In the genomic region with DNA sequence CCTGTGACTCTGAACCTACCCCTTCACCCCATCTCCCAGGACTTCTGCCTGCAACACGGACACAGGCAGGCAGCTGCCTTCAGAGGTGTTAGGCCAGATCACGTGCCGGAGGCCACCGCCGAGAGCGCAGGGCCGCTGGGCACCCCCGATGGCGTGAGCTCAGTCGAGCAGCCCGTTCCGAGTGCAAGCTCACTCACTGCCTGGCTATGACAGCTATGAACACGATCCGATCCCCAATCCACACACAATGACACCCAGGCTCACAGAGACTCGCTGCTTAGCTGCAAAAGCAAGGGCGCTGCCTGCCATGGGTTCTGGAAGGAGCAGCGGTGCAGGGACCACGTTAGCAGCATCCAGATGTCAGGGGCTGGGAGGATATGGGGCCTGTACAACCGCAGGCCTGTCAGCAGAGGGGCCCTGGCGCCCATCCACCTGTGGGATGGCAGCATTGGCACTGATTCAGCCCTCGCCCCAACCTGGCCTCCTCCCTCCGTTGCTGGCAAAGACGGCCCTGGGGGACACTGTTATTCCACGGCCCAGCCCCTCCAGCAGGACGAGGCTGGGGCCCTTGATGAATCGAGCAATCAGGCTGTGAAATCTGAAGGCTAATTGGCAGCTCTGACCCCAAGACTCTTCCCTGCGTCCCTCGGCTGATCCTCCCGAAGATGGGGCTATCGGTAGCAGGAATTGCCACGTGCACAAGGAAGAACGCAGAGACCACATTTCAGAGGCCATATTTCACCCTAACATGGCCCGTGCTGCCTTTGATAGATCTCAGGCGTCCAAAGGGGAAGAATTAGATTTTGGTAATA, we compare ENCODE assay signal across 26 cellular contexts.
DNase-seq lines count a peak whose midpoint lies in the region; ATAC-seq, FAIRE-seq and TF ChIP-seq lines count a peak whose summit lies in the region.
"Had no signal": no experiment of that assay in that cellular context is flagged by ENCODE, and none has a peak within 500 bp of the region (broad histone marks: within the 10 kb centered on the region; RNA-seq: fewer than 3 reads in every experiment).

No MANE protein-coding gene starts in this region.

- H3K36me3 ChIP-seq in right lobe of liver, result no peaks in the 10 kb centered on the region
- H3K36me3 ChIP-seq in HepG2 (replicated peaks in 1 of 2; ENCODE audit: control insufficient read depth in 1 of 2, insufficient read depth in 2 of 2, low read length in 2 of 2), result peaks cover 4 to 6% of the 10 kb centered on the region in 2 experiments; a peak in 2 of 5 replicates
- no peaks in the 10 kb centered on the region for H3K36me3 ChIP-seq in vagina
- H3K36me3 ChIP-seq in adrenal gland (replicated peaks in 1 of 2), result no peaks in the 10 kb centered on the region
- H3K36me3 ChIP-seq: breast epithelium had no signal

- intact Hi-C loops in right lobe of liver (cut with DNase I) (no loop called here), HepG2 (cut with micrococcal nuclease; ENCODE audit: unreplicated experiment) (no loop called here), left ventricle myocardium superior (cut with micrococcal nuclease) (no loop called here), vagina (cut with DNase I) (no loop called here), adrenal gland (cut with DNase I) (no loop called here)

- no peak overlapping the region for H3K27ac ChIP-seq in right lobe of liver
- H3K27ac ChIP-seq in HepG2 (ENCODE audit: extremely low read length, insufficient read depth, low read length), result no peak overlapping the region
- H3K27ac ChIP-seq in vagina, result peak overlapping the region; percentile 70
- no peak overlapping the region for H3K27ac ChIP-seq in adrenal gland
- H3K27ac ChIP-seq: thoracic aorta had no signal

- peaks cover 5% of the 10 kb centered on the region for H3K4me1 Mint-ChIP-seq in T-helper 17 cell

- no peaks in the 10 kb centered on the region for H3K79me2 ChIP-seq in HepG2 (ENCODE audit: insufficient read depth, low read length)

- no peak overlapping the region for H2AFZ ChIP-seq in HepG2 (ENCODE audit: low read length)

- no CpG with 5 or more reads among the region's 34 CpGs for whole genome bisulfite sequencing in right lobe of liver (ENCODE audit: insufficient coverage, low coverage, low lambda C conversion rate, missing lambda C conversion rate)
- WGBS in HepG2 (ENCODE audit: low lambda C conversion rate), result 96% methylated on average over 16 of the region's 34 CpGs
- WGBS in adrenal gland, 4 donors, result 89 to 91% (median 90%) methylated on average over 20 to 34 of the region's 34 CpGs

- POLR2A ChIA-PET in HepG2 (lab: Yijun Ruan, JAX), result no interaction called here

- FAIRE-seq in HepG2 (lab: Jason Lieb, UNC), result no peak
- FAIRE-seq: G401.6, GM18507, K562 had no signal

- TF ChIP-seq EP300 in HepG2 (IDR thresholded peaks at IDR 0.05; ENCODE audit: low read depth in 2 of 2, low read length in 2 of 2) (no peak), HepG2 (CRISPR knock-in tag; IDR thresholded peaks at IDR 0.05; ENCODE audit: borderline replicate concordance) (no peak)

- H3K9ac ChIP-seq in HepG2 (ENCODE audit: insufficient read depth, low read depth, low read length), result no peak overlapping the region

- H3K4me1 ChIP-seq in right lobe of liver, result peaks cover 0 to 11% (median 5%) of the 10 kb centered on the region in 4 donors
- H3K4me1 ChIP-seq in HepG2 (ENCODE audit: insufficient read depth, low read length), result no peaks in the 10 kb centered on the region
- peaks cover 8% of the 10 kb centered on the region for H3K4me1 ChIP-seq in vagina
- H3K4me1 ChIP-seq in adrenal gland (replicated peaks in 1 of 2), result no peaks in the 10 kb centered on the region
- H3K4me1 ChIP-seq: breast epithelium had no signal

- BruUV-seq in HepG2 (replicated peaks; lab: Mats Ljungman, UMichigan), result no TSS peak

- TF ChIP-seq POLR2A in right lobe of liver (IDR thresholded peaks at IDR 0.05) (no peak), HepG2 (IDR thresholded peaks at IDR 0.05; ENCODE audit: insufficient read depth in 1 of 2, low read depth in 2 of 2, low read length in 2 of 2) (no peak), vagina (IDR thresholded peaks at IDR 0.05) (no peak), adrenal gland (IDR thresholded peaks at IDR 0.05) (no peak)

- H3K4me3 ChIP-seq in right lobe of liver (no peak overlapping the region), HepG2 (replicated peaks in 1 of 3; ENCODE audit: insufficient read depth in 1 of 3, low read depth in 2 of 3, low read length in 3 of 3) (no peak overlapping the region), vagina (no peak overlapping the region), adrenal gland (no peak overlapping the region)
- H3K4me3 ChIP-seq: breast epithelium, K562, thoracic aorta had no signal

- no peak overlapping the region for H3K4me3 Mint-ChIP-seq in T-helper 17 cell
- H3K4me3 Mint-ChIP-seq: activated CD4-positive, alpha-beta T cell treated with anti-CD3 and anti-CD28 coated beads, Interleukin-2, amount 10 ng/mL, durations not matched to agents 7 days and 5 days; CD4-positive, alpha-beta memory T cell; nephron progenitor cell; stimulated activated memory B cell treated with anti-CD40 and anti-IgM and Interleukin-4, amounts not matched to agents 10 μg/mL and 1 μg/mL and 100 μg/mL, for 72 hours had no signal

- no peak overlapping the region for H3K4me2 ChIP-seq in HepG2 (ENCODE audit: low read depth, low read length)

- no peak for TF ChIP-seq RAD21 in HepG2 (CRISPR knock-in tag; IDR thresholded peaks at IDR 0.05)

- peak overlapping the region; percentile 45 for H3K27ac Mint-ChIP-seq in T-helper 17 cell
- H3K27ac Mint-ChIP-seq: activated CD4-positive, alpha-beta T cell treated with anti-CD3 and anti-CD28 coated beads, Interleukin-2, amount 10 ng/mL, durations not matched to agents 7 days and 5 days; stimulated activated memory B cell treated with anti-CD40 and anti-IgM and Interleukin-4, amounts not matched to agents 10 μg/mL and 1 μg/mL and 100 μg/mL, for 72 hours had no signal

- no peaks in the 10 kb centered on the region for H3K27me3 Mint-ChIP-seq in T-helper 17 cell
- H3K27me3 Mint-ChIP-seq: activated CD4-positive, alpha-beta T cell treated with anti-CD3 and anti-CD28 coated beads, Interleukin-2, amount 10 ng/mL, durations not matched to agents 7 days and 5 days; CD4-positive, alpha-beta memory T cell; stimulated activated memory B cell treated with anti-CD40 and anti-IgM and Interleukin-4, amounts not matched to agents 10 μg/mL and 1 μg/mL and 100 μg/mL, for 72 hours had no signal

- H3K27me3 ChIP-seq in right lobe of liver, result no peaks in the 10 kb centered on the region
- H3K27me3 ChIP-seq in HepG2 (ENCODE audit: control insufficient read depth in 1 of 2, insufficient read depth in 2 of 2, low read length in 2 of 2), result no peaks in the 10 kb centered on the region
- no peaks in the 10 kb centered on the region for H3K27me3 ChIP-seq in vagina
- no peaks in the 10 kb centered on the region for H3K27me3 ChIP-seq in adrenal gland
- H3K27me3 ChIP-seq: breast epithelium had no signal

- no peak for ATAC-seq in right lobe of liver
- no peak for ATAC-seq in HepG2
- no peak for ATAC-seq in T-helper 17 cell
- ATAC-seq in left ventricle myocardium superior, result no peak
- ATAC-seq: K562; left lobe of liver; stimulated activated memory B cell treated with anti-CD40 and anti-IgM and Interleukin-4, amounts not matched to agents 10 μg/mL and 1 μg/mL and 100 μg/mL, for 72 hours had no signal

- no peaks in the 10 kb centered on the region for H4K20me1 ChIP-seq in HepG2 (ENCODE audit: insufficient read depth, low read length)

- in situ Hi-C loops in HepG2 (cut with HindIII; ENCODE audit: extremely low pct_ligation_motif_present, low pct_unique_long_range_greater_than_20kb), result no loop called here

- H3K36me3 Mint-ChIP-seq in T-helper 17 cell (ENCODE audit: low read depth), result no peaks in the 10 kb centered on the region

- no peaks in the 10 kb centered on the region for H3K9me3 ChIP-seq in right lobe of liver
- no peaks in the 10 kb centered on the region for H3K9me3 ChIP-seq in HepG2 (ENCODE audit: low read length)
- H3K9me3 ChIP-seq in T-helper 17 cell (ENCODE audit: control insufficient read depth, low read length, poor library complexity, severe bottlenecking), result no peaks in the 10 kb centered on the region
- H3K9me3 ChIP-seq in vagina, result no peaks in the 10 kb centered on the region
- H3K9me3 ChIP-seq in adrenal gland (replicated peaks in 1 of 3), result no peaks in the 10 kb centered on the region
- H3K9me3 ChIP-seq: breast epithelium, thoracic aorta had no signal

- CTCF ChIA-PET in HepG2 (lab: Yijun Ruan, JAX; ENCODE audit: low intra/inter-chr PET ratio, low total read pairs), result no interaction called here

- peak in 2 of 3 donors; percentile 40 to 51 for DNase-seq in right lobe of liver
- no peak for DNase-seq in HepG2 (ENCODE audit: low spot score)
- no peak for DNase-seq in T-helper 17 cell
- DNase-seq in left ventricle myocardium superior, result peak; percentile 27
- DNase-seq in vagina (ENCODE audit: extremely low spot score in 2 of 2), result no peak
- no peak for DNase-seq in activated CD8-positive, alpha-beta memory T cell treated with anti-CD3 and anti-CD28 coated beads, Interleukin-2, amount 50 U/mL, for 4 hours
- DNase-seq in AG20443 (ENCODE audit: low spot score), result no peak
- no peak for DNase-seq in adrenal gland
- DNase-seq: activated CD4-positive, alpha-beta T cell treated with anti-CD3 and anti-CD28 coated beads, Interleukin-2, amount 10 ng/mL, durations not matched to agents 7 days and 5 days; activated CD8-positive, alpha-beta memory T cell treated with anti-CD3 and anti-CD28 coated beads, Interleukin-2, amount 50 U/mL, for 48 hours; cortex of kidney; H7; MM.1S; NCI-H1417 treated with DMSO at 0.1 percent for 48 hours; NCI-H2227 treated with DMSO at 0.1 percent for 48 hours; NCI-H774; nephron progenitor cell; OCI-M1 had no signal

- no peak for TF ChIP-seq CTCF in right lobe of liver (IDR thresholded peaks at IDR 0.05)
- TF ChIP-seq CTCF in HepG2 (CRISPR knock-in tag; IDR thresholded peaks at IDR 0.05), result no peak
- TF ChIP-seq CTCF in vagina (IDR thresholded peaks at IDR 0.05), result no peak
- no peak for TF ChIP-seq CTCF in adrenal gland (IDR thresholded peaks at IDR 0.05)

TF ChIP-seq in HepG2, 621 proteins besides CTCF, POLR2A, EP300 and RAD21 (continues in another document):
- no peak for TF ChIP-seq FOSL2 (CRISPR knock-in tag; IDR thresholded peaks at IDR 0.05)

Comparison
In these comparisons a context has a peak if more than half of its experiments do, and no peak if none do; other contexts are left out.
1. DNase-seq: peak in right lobe of liver (2 of 3) and left ventricle myocardium superior (single experiment); none in HepG2 (single experiment), T-helper 17 cell (0 of 3), vagina (0 of 2), activated CD8-positive, alpha-beta memory T cell treated with anti-CD3 and anti-CD28 coated beads, Interleukin-2, amount 50 U/mL, for 4 hours (single experiment), AG20443 (single experiment) and adrenal gland (0 of 7).